In the genomic region with DNA sequence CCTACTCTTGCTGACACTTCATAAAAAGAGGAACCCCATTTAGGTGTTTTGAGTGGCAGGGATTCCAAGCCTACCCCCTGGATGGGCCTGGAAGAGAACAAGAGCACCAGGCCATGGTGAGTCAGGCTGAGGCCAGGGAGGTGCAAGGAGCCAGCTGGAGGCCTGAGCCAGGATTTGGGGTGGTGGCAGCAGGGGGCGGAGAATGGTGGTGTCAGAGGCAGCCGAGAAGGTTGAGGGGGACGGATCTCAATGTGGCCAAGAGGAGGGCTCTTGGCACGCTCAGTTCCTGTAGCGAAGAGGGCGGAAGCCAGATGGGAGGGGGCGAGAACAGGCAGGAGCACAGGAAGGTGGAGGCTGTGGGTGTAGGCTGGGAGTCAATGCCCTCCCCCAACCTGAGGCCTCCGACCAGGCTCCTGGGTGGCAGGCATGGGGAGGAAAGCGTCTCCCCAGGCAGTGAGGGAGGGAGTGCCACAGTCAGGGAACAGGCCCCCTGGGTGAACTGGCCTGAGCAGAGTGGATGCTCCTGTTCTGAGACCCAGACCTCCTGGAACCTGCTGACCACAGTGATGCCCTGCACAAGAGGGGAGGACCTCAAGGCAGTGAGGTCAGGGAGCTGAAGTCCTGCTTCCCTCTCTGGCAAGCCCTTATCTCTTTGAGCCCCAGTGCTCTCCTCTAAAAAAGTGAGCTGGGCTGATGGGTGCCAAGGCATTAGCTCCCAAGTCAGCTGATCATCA, we compare ENCODE assay signal across 2 cellular contexts.
TF ChIP-seq lines count a peak whose summit lies in the region.

No MANE protein-coding gene starts in this region.

TF ChIP-seq in GM23338, 12 proteins besides CTCF, POLR2A, EP300 and RAD21 (continues in another document):
- no peak for TF ChIP-seq ZNF114 (CRISPR knock-in tag; IDR thresholded peaks at IDR 0.05)
- no peak for TF ChIP-seq NANOG (IDR thresholded peaks at IDR 0.05; ENCODE audit: borderline replicate concordance)
- no peak for TF ChIP-seq EZH2 (IDR thresholded peaks at IDR 0.05; ENCODE audit: low read depth, unreplicated experiment)
- no peak for TF ChIP-seq STAT1 (IDR thresholded peaks at IDR 0.05; ENCODE audit: unreplicated experiment)
- no peak for TF ChIP-seq POLR2AphosphoS5 (IDR thresholded peaks at IDR 0.05; ENCODE audit: low read depth)
- no peak for TF ChIP-seq JUNB (IDR thresholded peaks at IDR 0.05; ENCODE audit: unreplicated experiment)
- TF ChIP-seq EZH2phosphoT487 (IDR thresholded peaks at IDR 0.05; ENCODE audit: unreplicated experiment) = no peak
- TF ChIP-seq, protein P1, sequence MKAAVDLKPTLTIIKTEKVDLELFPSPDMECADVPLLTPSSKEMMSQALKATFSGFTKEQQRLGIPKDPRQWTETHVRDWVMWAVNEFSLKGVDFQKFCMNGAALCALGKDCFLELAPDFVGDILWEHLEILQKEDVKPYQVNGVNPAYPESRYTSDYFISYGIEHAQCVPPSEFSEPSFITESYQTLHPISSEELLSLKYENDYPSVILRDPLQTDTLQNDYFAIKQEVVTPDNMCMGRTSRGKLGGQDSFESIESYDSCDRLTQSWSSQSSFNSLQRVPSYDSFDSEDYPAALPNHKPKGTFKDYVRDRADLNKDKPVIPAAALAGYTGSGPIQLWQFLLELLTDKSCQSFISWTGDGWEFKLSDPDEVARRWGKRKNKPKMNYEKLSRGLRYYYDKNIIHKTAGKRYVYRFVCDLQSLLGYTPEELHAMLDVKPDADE (IDR thresholded peaks at IDR 0.05) = no peak
- TF ChIP-seq CREB1 (CRISPR knock-in tag; IDR thresholded peaks at IDR 0.05; ENCODE audit: low read depth) = no peak
- TF ChIP-seq, protein P2, sequence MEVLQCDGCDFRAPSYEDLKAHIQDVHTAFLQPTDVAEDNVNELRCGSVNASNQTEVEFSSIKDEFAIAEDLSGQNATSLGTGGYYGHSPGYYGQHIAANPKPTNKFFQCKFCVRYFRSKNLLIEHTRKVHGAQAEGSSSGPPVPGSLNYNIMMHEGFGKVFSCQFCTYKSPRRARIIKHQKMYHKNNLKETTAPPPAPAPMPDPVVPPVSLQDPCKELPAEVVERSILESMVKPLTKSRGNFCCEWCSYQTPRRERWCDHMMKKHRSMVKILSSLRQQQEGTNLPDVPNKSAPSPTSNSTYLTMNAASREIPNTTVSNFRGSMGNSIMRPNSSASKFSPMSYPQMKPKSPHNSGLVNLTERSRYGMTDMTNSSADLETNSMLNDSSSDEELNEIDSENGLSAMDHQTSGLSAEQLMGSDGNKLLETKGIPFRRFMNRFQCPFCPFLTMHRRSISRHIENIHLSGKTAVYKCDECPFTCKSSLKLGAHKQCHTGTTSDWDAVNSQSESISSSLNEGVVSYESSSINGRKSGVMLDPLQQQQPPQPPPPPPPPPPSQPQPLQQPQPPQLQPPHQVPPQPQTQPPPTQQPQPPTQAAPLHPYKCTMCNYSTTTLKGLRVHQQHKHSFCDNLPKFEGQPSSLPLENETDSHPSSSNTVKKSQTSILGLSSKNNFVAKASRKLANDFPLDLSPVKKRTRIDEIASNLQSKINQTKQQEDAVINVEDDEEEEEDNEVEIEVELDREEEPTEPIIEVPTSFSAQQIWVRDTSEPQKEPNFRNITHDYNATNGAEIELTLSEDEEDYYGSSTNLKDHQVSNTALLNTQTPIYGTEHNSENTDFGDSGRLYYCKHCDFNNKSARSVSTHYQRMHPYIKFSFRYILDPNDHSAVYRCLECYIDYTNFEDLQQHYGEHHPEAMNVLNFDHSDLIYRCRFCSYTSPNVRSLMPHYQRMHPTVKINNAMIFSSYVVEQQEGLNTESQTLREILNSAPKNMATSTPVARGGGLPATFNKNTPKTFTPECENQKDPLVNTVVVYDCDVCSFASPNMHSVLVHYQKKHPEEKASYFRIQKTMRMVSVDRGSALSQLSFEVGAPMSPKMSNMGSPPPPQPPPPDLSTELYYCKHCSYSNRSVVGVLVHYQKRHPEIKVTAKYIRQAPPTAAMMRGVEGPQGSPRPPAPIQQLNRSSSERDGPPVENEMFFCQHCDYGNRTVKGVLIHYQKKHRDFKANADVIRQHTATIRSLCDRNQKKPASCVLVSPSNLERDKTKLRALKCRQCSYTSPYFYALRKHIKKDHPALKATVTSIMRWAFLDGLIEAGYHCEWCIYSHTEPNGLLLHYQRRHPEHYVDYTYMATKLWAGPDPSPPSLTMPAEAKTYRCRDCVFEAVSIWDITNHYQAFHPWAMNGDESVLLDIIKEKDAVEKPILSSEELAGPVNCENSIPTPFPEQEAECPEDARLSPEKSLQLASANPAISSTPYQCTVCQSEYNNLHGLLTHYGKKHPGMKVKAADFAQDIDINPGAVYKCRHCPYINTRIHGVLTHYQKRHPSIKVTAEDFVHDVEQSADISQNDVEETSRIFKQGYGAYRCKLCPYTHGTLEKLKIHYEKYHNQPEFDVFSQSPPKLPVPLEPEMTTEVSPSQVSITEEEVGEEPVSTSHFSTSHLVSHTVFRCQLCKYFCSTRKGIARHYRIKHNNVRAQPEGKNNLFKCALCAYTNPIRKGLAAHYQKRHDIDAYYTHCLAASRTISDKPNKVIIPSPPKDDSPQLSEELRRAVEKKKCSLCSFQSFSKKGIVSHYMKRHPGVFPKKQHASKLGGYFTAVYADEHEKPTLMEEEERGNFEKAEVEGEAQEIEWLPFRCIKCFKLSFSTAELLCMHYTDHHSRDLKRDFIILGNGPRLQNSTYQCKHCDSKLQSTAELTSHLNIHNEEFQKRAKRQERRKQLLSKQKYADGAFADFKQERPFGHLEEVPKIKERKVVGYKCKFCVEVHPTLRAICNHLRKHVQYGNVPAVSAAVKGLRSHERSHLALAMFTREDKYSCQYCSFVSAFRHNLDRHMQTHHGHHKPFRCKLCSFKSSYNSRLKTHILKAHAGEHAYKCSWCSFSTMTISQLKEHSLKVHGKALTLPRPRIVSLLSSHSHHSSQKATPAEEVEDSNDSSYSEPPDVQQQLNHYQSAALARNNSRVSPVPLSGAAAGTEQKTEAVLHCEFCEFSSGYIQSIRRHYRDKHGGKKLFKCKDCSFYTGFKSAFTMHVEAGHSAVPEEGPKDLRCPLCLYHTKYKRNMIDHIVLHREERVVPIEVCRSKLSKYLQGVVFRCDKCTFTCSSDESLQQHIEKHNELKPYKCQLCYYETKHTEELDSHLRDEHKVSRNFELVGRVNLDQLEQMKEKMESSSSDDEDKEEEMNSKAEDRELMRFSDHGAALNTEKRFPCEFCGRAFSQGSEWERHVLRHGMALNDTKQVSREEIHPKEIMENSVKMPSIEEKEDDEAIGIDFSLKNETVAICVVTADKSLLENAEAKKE (CRISPR knock-in tag; IDR thresholded peaks at IDR 0.05) = no peak

TF ChIP-seq in H1, 55 proteins besides CTCF, POLR2A, EP300 and RAD21:
- TF ChIP-seq, protein P3, sequence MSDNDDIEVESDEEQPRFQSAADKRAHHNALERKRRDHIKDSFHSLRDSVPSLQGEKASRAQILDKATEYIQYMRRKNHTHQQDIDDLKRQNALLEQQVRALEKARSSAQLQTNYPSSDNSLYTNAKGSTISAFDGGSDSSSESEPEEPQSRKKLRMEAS (IDR thresholded peaks at IDR 0.05) = no peak
- TF ChIP-seq TBP (IDR thresholded peaks at IDR 0.05; ENCODE audit: low read depth, low read length) (no peak), KDM5A (IDR thresholded peaks at IDR 0.05; ENCODE audit: low read length) (no peak)
TF ChIP-seq in H1: peak in this region for 0.
